ENCODE assay signal across 1 cellular context in the genomic region with DNA sequence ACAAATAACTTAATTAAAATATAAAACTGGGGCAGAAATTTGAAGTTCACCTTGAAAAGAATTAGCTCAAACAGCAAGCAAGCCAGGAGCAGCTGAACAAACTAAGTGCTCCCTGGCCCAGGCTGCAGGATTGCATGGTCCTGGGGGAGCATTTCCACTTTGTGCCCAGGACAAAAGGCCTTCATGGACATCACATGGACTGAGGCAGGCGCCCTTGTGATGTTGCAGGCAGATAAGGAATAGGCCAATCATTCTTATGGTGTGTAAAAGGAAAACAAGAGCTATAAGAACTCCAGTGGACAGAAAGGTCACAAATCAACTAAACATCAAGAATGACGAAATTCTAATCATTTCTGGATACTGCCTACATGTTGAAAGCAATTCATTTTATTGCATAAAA.
TF ChIP-seq lines count a peak whose summit lies in the region.

No MANE protein-coding gene starts in this region.

TF ChIP-seq in liver, 16 proteins besides CTCF, POLR2A, EP300 and RAD21 (continued from another document):
- TF ChIP-seq GABPA (IDR thresholded peaks at IDR 0.05 in 1 of 2, conservative IDR thresholded peaks at IDR 0.05 in 1 of 2) (peak in 1 of 2 donors; percentile 45), YY1 (IDR thresholded peaks at IDR 0.05) (peak; percentile 76), FOXA2 (IDR thresholded peaks at IDR 0.05) (peak; percentile 72), MAX (IDR thresholded peaks at IDR 0.05) (peak; percentile 79), TAF1 (conservative IDR thresholded peaks at IDR 0.05) (peak; percentile 29), REST (IDR thresholded peaks at IDR 0.05) (peak; percentile 59), JUND (IDR thresholded peaks at IDR 0.05) (peak; percentile 70 to 89), SP1 (IDR thresholded peaks at IDR 0.05) (peak; percentile 96)
